In genomic region chr3:78665776-78666457, GRCh38 we compare ENCODE assay signal across 1 cellular context.
TF ChIP-seq lines count a peak whose summit lies in the region.

No MANE protein-coding gene starts in this region.

TF ChIP-seq in SK-N-SH treated with all-trans-retinoic acid at 6 μM for 48 hours, 23 proteins besides CTCF, POLR2A, EP300 and RAD21:
- TF ChIP-seq PPARA (CRISPR knock-in tag; IDR thresholded peaks at IDR 0.05; ENCODE audit: borderline replicate concordance) (no peak), ZFP3 (CRISPR knock-in tag; IDR thresholded peaks at IDR 0.05) (no peak), CSRNP3 (CRISPR knock-in tag; IDR thresholded peaks at IDR 0.05) (no peak), ISL1 (CRISPR knock-in tag; IDR thresholded peaks at IDR 0.05) (no peak)
